ENCODE assay signal across 16 cellular contexts in the genomic region with DNA sequence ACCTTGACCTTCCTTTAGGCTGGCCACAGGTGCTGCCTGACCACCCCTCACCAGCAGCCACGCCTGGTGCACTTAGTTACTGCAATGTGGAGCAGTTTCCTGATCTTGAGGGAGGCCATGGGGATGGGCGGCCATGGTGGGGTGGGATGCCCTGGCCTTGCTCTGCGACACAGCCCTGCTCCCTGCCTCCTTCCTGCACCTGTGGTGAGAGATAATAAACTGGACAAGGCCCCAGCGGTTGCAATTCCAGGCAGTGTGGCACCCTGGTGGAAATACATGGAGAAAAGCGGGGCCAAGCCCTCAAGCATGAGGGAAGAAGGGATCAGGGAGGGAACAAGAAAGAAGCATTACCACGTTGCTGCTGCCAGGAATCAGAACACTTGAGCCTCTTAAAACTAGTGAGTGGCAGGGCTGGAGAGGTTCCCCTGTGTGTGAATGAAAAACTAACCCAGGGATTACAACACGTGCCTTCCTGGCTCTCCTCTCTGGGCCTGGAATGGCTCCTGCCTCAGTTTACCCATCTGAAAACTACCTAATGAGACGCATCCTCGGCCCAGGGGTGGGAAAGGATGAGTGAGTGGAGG.
"Had no signal": no experiment of that assay in that cellular context is flagged by ENCODE, and none has a peak within 500 bp of the region (broad histone marks: within the 10 kb centered on the region; RNA-seq: fewer than 3 reads in every experiment).

No MANE protein-coding gene starts in this region.

- ATAC-seq: left ventricle myocardium superior, WTC11 had no signal

- DNase-seq: activated CD4-positive, alpha-beta memory T cell treated with anti-CD3 and anti-CD28 coated beads, Interleukin-2, amount 10 ng/mL, durations not matched to agents 7 days and 5 days; activated CD4-positive, alpha-beta T cell treated with anti-CD3 and anti-CD28 coated beads for 4 hours; activated T-cell treated with anti-CD3 and anti-CD28 coated beads for 4 hours; glutamatergic neuron; left ventricle myocardium superior; nephron progenitor cell; stimulated activated CD4-positive, alpha-beta T cell treated with anti-CD3 and anti-CD28 coated beads, Interleukin-4, amount 100 ng/mL, for 4 hours; stimulated activated CD8-positive, alpha-beta memory T cell treated with anti-CD3 and anti-CD28 coated beads, Interleukin-4, amount 100 ng/mL, for 48 hours; SW 1271 had no signal

- H3K9me3 ChIP-seq: adrenal gland, esophagus muscularis mucosa, right atrium auricular region had no signal

- H3K27me3 Mint-ChIP-seq: activated CD4-positive, alpha-beta memory T cell treated with anti-CD3 and anti-CD28 coated beads, Interleukin-2, amount 10 ng/mL, durations not matched to agents 7 days and 5 days; activated naive CD4-positive, alpha-beta T cell treated with anti-CD3 and anti-CD28 coated beads, Interleukin-2, amount 50 U/mL, for 24 hours had no signal

- H3K27ac Mint-ChIP-seq: activated CD4-positive, alpha-beta memory T cell treated with anti-CD3 and anti-CD28 coated beads, Interleukin-2, amount 10 ng/mL, durations not matched to agents 7 days and 5 days; activated naive CD4-positive, alpha-beta T cell treated with anti-CD3 and anti-CD28 coated beads, Interleukin-2, amount 50 U/mL, for 24 hours; nephron progenitor cell; progenitor cell of endocrine pancreas; WTC11 had no signal

- H3K36me3 ChIP-seq: adrenal gland, esophagus muscularis mucosa, right atrium auricular region had no signal

- H3K4me3 ChIP-seq: adrenal gland, esophagus muscularis mucosa, right atrium auricular region had no signal

- H3K9me3 Mint-ChIP-seq: activated CD4-positive, alpha-beta memory T cell treated with anti-CD3 and anti-CD28 coated beads, Interleukin-2, amount 10 ng/mL, durations not matched to agents 7 days and 5 days; activated naive CD4-positive, alpha-beta T cell treated with anti-CD3 and anti-CD28 coated beads, Interleukin-2, amount 50 U/mL, for 24 hours; nephron progenitor cell; stimulated activated naive CD8-positive, alpha-beta T cell treated with anti-CD3 and anti-CD28 coated beads, Interleukin-15, Interleukin-2, amounts not matched to agents 100 ng/mL and 50 ng/mL, for 24 hours; WTC11 had no signal

- H3K27ac ChIP-seq: adrenal gland, esophagus muscularis mucosa, right atrium auricular region had no signal

- H3K4me1 Mint-ChIP-seq: WTC11 had no signal

- H3K4me3 Mint-ChIP-seq: activated CD4-positive, alpha-beta memory T cell treated with anti-CD3 and anti-CD28 coated beads, Interleukin-2, amount 10 ng/mL, durations not matched to agents 7 days and 5 days; activated naive CD4-positive, alpha-beta T cell treated with anti-CD3 and anti-CD28 coated beads, Interleukin-2, amount 50 U/mL, for 24 hours; nephron progenitor cell; stimulated activated naive CD8-positive, alpha-beta T cell treated with anti-CD3 and anti-CD28 coated beads, Interleukin-15, Interleukin-2, amounts not matched to agents 100 ng/mL and 50 ng/mL, for 24 hours; WTC11 had no signal

- H3K36me3 Mint-ChIP-seq: activated naive CD4-positive, alpha-beta T cell treated with anti-CD3 and anti-CD28 coated beads, Interleukin-2, amount 50 U/mL, for 24 hours; WTC11 had no signal

- H3K27me3 ChIP-seq: adrenal gland, right atrium auricular region had no signal
